In genomic region chr6:2970034-2970685, GRCh38 we compare ENCODE assay signal across 8 cellular contexts. TPM values are rescaled to one million over a fixed set of nuclear protein-coding genes. Genes with fewer than 3 reads are reported as not detected.
DNase-seq lines count a peak whose midpoint lies in the region; ATAC-seq and TF ChIP-seq lines count a peak whose summit lies in the region.

No MANE protein-coding gene starts in this region.

- H3K27ac ChIP-seq in smooth muscle cell (ENCODE audit: low read depth): peak overlapping the region; percentile 88

- H3K4me3 Mint-ChIP-seq in HFFc6 (peak overlapping the region; percentile 92), glutamatergic neuron (ENCODE audit: unreplicated experiment) (peak overlapping the region; percentile 86)
- H3K4me3 Mint-ChIP-seq in activated T-helper 1 cell treated with anti-CD3 and anti-CD28 coated beads, Interleukin-12 subunit alpha, Interleukin-12 subunit beta, Interleukin-2, Interleukin-4 antibody, amounts not matched to agents 30 ng/mL and 10 ng/mL and 1 ng/mL, durations not matched to agents 14 hours and 24 hours and 36 hours: peak overlapping the region; percentile 85

- H3K79me2 ChIP-seq in smooth muscle cell (ENCODE audit: low read depth): peaks cover 28% of the 10 kb centered on the region

- no peak for ATAC-seq in GM19328 (IDR thresholded peaks at IDR 0.05; ENCODE audit: unreplicated experiment)

- H3K4me3 ChIP-seq in smooth muscle cell: peak overlapping the region; percentile 90

- H3K4me1 Mint-ChIP-seq in HFFc6 (ENCODE audit: low read depth) (peaks cover 70% of the 10 kb centered on the region), glutamatergic neuron (ENCODE audit: low read depth, unreplicated experiment) (no peaks in the 10 kb centered on the region)
- H3K4me1 Mint-ChIP-seq in activated T-helper 1 cell treated with anti-CD3 and anti-CD28 coated beads, Interleukin-12 subunit alpha, Interleukin-12 subunit beta, Interleukin-2, Interleukin-4 antibody, amounts not matched to agents 30 ng/mL and 10 ng/mL and 1 ng/mL, durations not matched to agents 14 hours and 24 hours and 36 hours (ENCODE audit: low read depth): peaks cover 16% of the 10 kb centered on the region

- 49% methylated on average over 10 of the region's 10 CpGs for WGBS in smooth muscle cell (ENCODE audit: low lambda C conversion rate)

- no peaks in the 10 kb centered on the region for H3K27me3 ChIP-seq in smooth muscle cell (ENCODE audit: low read depth)

- peaks cover 23% of the 10 kb centered on the region for H3F3A ChIP-seq in smooth muscle cell (ENCODE audit: low read depth)

- peaks cover 11% of the 10 kb centered on the region for H4K20me1 ChIP-seq in smooth muscle cell (ENCODE audit: low read depth)

- H3K36me3 ChIP-seq in smooth muscle cell (ENCODE audit: low read depth): no peaks in the 10 kb centered on the region

- peak overlapping the region; percentile 86 for H3K4me2 ChIP-seq in smooth muscle cell

- H3K27ac Mint-ChIP-seq in HFFc6: peak overlapping the region; percentile 95
- peak overlapping the region; percentile 58 for H3K27ac Mint-ChIP-seq in activated T-helper 1 cell treated with anti-CD3 and anti-CD28 coated beads, Interleukin-12 subunit alpha, Interleukin-12 subunit beta, Interleukin-2, Interleukin-4 antibody, amounts not matched to agents 30 ng/mL and 10 ng/mL and 1 ng/mL, durations not matched to agents 14 hours and 24 hours and 36 hours
- no peak overlapping the region for H3K27ac Mint-ChIP-seq in glutamatergic neuron (ENCODE audit: unreplicated experiment)

- H3K4me1 ChIP-seq in smooth muscle cell (ENCODE audit: low read depth): peaks cover 21% of the 10 kb centered on the region

- intact Hi-C loops in activated T-helper 1 cell treated with anti-CD3 and anti-CD28 coated beads, Interleukin-12 subunit alpha, Interleukin-12 subunit beta, Interleukin-2, Interleukin-4 antibody, amounts not matched to agents 30 ng/mL and 10 ng/mL and 1 ng/mL, durations not matched to agents 14 hours and 24 hours and 36 hours (cut with micrococcal nuclease): loop anchor here (2.0 kb wide), 2 partner anchors 17 to 29 kb away; no protein-coding TSS in a partner anchor

- H3K36me3 Mint-ChIP-seq in HFFc6 (ENCODE audit: low read depth): peaks cover 7% of the 10 kb centered on the region
- peaks cover 9% of the 10 kb centered on the region for H3K36me3 Mint-ChIP-seq in activated T-helper 1 cell treated with anti-CD3 and anti-CD28 coated beads, Interleukin-12 subunit alpha, Interleukin-12 subunit beta, Interleukin-2, Interleukin-4 antibody, amounts not matched to agents 30 ng/mL and 10 ng/mL and 1 ng/mL, durations not matched to agents 14 hours and 24 hours and 36 hours (ENCODE audit: low read depth)
- no peaks in the 10 kb centered on the region for H3K36me3 Mint-ChIP-seq in glutamatergic neuron (ENCODE audit: unreplicated experiment)

- H3K27me3 Mint-ChIP-seq in HFFc6 (ENCODE audit: insufficient read depth) (peaks cover 1% of the 10 kb centered on the region; the same call in 1 of the 2 replicates), glutamatergic neuron (ENCODE audit: unreplicated experiment) (peaks cover 9% of the 10 kb centered on the region)
- H3K27me3 Mint-ChIP-seq in activated T-helper 1 cell treated with anti-CD3 and anti-CD28 coated beads, Interleukin-12 subunit alpha, Interleukin-12 subunit beta, Interleukin-2, Interleukin-4 antibody, amounts not matched to agents 30 ng/mL and 10 ng/mL and 1 ng/mL, durations not matched to agents 14 hours and 24 hours and 36 hours (ENCODE audit: insufficient read depth): peaks cover 41% of the 10 kb centered on the region

- H3K9ac ChIP-seq in smooth muscle cell (ENCODE audit: low read depth): no peak overlapping the region

- DNase-seq in HFFc6 (no peak), glutamatergic neuron (no peak), smooth muscle cell (lab: John Stamatoyannopoulos, UW; ENCODE audit: unreplicated experiment) (no peak), H4 (ENCODE audit: low spot score) (no peak), midbrain (lab: John Stamatoyannopoulos, UW) (no peak), NCI-H226 (no peak)
- DNase-seq in activated T-helper 1 cell treated with anti-CD3 and anti-CD28 coated beads, Interleukin-12 subunit alpha, Interleukin-12 subunit beta, Interleukin-2, Interleukin-4 antibody, amounts not matched to agents 30 ng/mL and 10 ng/mL and 1 ng/mL, durations not matched to agents 14 hours and 24 hours and 36 hours (ENCODE audit: low spot score): no peak

- TF ChIP-seq CTCF in HFFc6 (IDR thresholded peaks at IDR 0.05) (no peak), glutamatergic neuron (IDR thresholded peaks at IDR 0.05; ENCODE audit: partially characterized antibody, unreplicated experiment) (no peak), smooth muscle cell (IDR thresholded peaks at IDR 0.05; ENCODE audit: borderline replicate concordance, insufficient read depth, poor library complexity, severe bottlenecking) (no peak)

- no peaks in the 10 kb centered on the region for H3K9me3 ChIP-seq in smooth muscle cell (replicated peaks; ENCODE audit: low read depth)

- H2AFZ ChIP-seq in smooth muscle cell (ENCODE audit: low read depth): peak overlapping the region; percentile 92

- H3K9me3 Mint-ChIP-seq in HFFc6 (no peaks in the 10 kb centered on the region), glutamatergic neuron (ENCODE audit: unreplicated experiment) (peaks cover 2% of the 10 kb centered on the region)
- peaks cover 5% of the 10 kb centered on the region for H3K9me3 Mint-ChIP-seq in activated T-helper 1 cell treated with anti-CD3 and anti-CD28 coated beads, Interleukin-12 subunit alpha, Interleukin-12 subunit beta, Interleukin-2, Interleukin-4 antibody, amounts not matched to agents 30 ng/mL and 10 ng/mL and 1 ng/mL, durations not matched to agents 14 hours and 24 hours and 36 hours

RNA-seq across cellular contexts. Expression of gene SERPINB6, which starts 1.2 kb away (rescaled TPM):
- total RNA-seq in HFFc6 (2021; fragmentation: NEBNext Ultra II Directional; extraction: Animal tissue kit (Norgen Biotek cat#: 25700)): 100 to 1,000 TPM; 109 to 142 (median 134) TPM
- total RNA-seq in activated T-helper 1 cell treated with anti-CD3 and anti-CD28 coated beads, Interleukin-12 subunit alpha, Interleukin-12 subunit beta, Interleukin-2, Interleukin-4 antibody, amounts not matched to agents 30 ng/mL and 10 ng/mL and 1 ng/mL, durations not matched to agents 14 hours and 24 hours and 36 hours: 33.7 and 34.9 TPM in 2 replicates
- total RNA-seq in glutamatergic neuron (ENCODE audit: unreplicated experiment) (14.0 TPM), smooth muscle cell (67.8 and 85.1 TPM in 2 replicates)
- 116 and 118 TPM in 2 replicates for polyA plus RNA-seq in smooth muscle cell
- 107 and 115 TPM in 2 replicates for total RNA-seq in H4 (2014; rRNA removed; shearing (Covaris generic))

RNA-seq across cellular contexts. Expression of gene NQO2, which starts 29.5 kb away (rescaled TPM):
- 10 to 100 TPM; 28.9 to 48.6 (median 43.6) TPM for total RNA-seq in HFFc6 (2021; fragmentation: NEBNext Ultra II Directional; extraction: Animal tissue kit (Norgen Biotek cat#: 25700))
- 30.2 and 34.8 TPM in 2 replicates for total RNA-seq in activated T-helper 1 cell treated with anti-CD3 and anti-CD28 coated beads, Interleukin-12 subunit alpha, Interleukin-12 subunit beta, Interleukin-2, Interleukin-4 antibody, amounts not matched to agents 30 ng/mL and 10 ng/mL and 1 ng/mL, durations not matched to agents 14 hours and 24 hours and 36 hours
- total RNA-seq in glutamatergic neuron (ENCODE audit: unreplicated experiment): 28.1 TPM
- 12.9 and 16.4 TPM in 2 replicates for total RNA-seq in smooth muscle cell
- 33.6 and 49.0 TPM in 2 replicates for polyA plus RNA-seq in smooth muscle cell
- 119 and 124 TPM in 2 replicates for total RNA-seq in H4 (2014; rRNA removed; shearing (Covaris generic))
